ENCODE assay signal across 27 cellular contexts in the genomic region with DNA sequence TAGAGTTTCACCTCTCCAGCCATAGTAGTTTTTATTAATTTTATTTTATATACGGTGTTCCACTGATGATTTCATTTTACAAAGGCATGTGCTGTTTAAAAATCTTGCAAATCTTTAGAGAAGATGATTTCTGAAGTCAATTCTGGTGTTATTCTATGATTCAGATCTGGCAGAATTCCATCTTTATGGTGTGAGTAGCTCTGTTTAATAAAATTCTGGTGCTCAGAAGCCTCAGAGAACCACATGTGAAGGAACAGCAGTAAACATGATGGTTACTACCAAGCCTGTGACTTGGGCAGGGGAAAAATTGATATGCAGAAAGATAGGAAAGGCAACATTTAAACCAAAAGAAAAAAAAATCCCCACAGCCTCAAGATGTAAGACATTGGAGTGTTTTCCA.
DNase-seq lines count a peak whose midpoint lies in the region; ATAC-seq and TF ChIP-seq lines count a peak whose summit lies in the region.
"Had no signal": no experiment of that assay in that cellular context is flagged by ENCODE, and none has a peak within 500 bp of the region (broad histone marks: within the 10 kb centered on the region; RNA-seq: fewer than 3 reads in every experiment).

No MANE protein-coding gene starts in this region.

- DNase-seq in GM04504 (ENCODE audit: low read depth) (peak; percentile 18), SK-N-SH (no peak), fibroblast of mammary gland (ENCODE audit: low read depth) (peak; percentile 44), skeletal muscle cell (ENCODE audit: low read depth) (peak; percentile 20), NCI-H69 (lab: John Stamatoyannopoulos, UW) (no peak), dedifferentiated amniotic fluid mesenchymal stem cell (ENCODE audit: extremely low spot score) (no peak)
- DNase-seq: activated CD4-positive, alpha-beta memory T cell treated with anti-CD3 and anti-CD28 coated beads for 36 hours; activated CD8-positive, alpha-beta memory T cell treated with anti-CD3 and anti-CD28 coated beads, Interleukin-2, amount 50 U/mL, for 4 hours; activated naive CD4-positive, alpha-beta T cell treated with anti-CD3 and anti-CD28 coated beads, Interleukin-2, amount 50 U/mL, for 16 hours; anterior cingulate cortex; CD4-positive, CD25-positive, alpha-beta regulatory T cell; esophagus squamous epithelium; H7; heart left ventricle; MG63; NCI-H1105 treated with DMSO at 0.1 percent for 48 hours; NCI-H1930; right lobe of liver; SJCRH30; stimulated activated CD4-positive, alpha-beta T cell treated with anti-CD3 and anti-CD28 coated beads, Interleukin-15, amount 100 ng/mL, for 24 hours; stimulated activated naive CD8-positive, alpha-beta T cell treated with anti-CD3 and anti-CD28 coated beads, Interleukin-15, Interleukin-2, amounts not matched to agents 100 U/mL and 50 U/mL, for 24 hours; T-helper 1 cell; uterus had no signal

- H3F3A ChIP-seq in SK-N-SH (replicated peaks; ENCODE audit: insufficient read depth), result peaks cover 47% of the 10 kb centered on the region

- WGBS in SK-N-SH (ENCODE audit: low lambda C conversion rate), result 31% methylated on average over 1 of the region's 1 CpG

- TF ChIP-seq CTCF in SK-N-SH (IDR thresholded peaks at IDR 0.05) (no peak), fibroblast of mammary gland (conservative IDR thresholded peaks at IDR 0.05; ENCODE audit: control insufficient read depth, insufficient read depth, low read depth, low read length) (no peak)

- peak overlapping the region in 1 of 2 experiments; percentile 66; a peak in 2 of 4 replicates for H3K27ac ChIP-seq in SK-N-SH (ENCODE audit: low read depth in 2 of 2, low read length in 1 of 2)
- H3K27ac ChIP-seq: esophagus squamous epithelium, heart left ventricle, right lobe of liver, SJCRH30, thoracic aorta had no signal

- H3K4me2 ChIP-seq in SK-N-SH, result peak overlapping the region; percentile 1; the same call in 1 of the 2 replicates

- no peak for ATAC-seq in HG03457 (IDR thresholded peaks at IDR 0.05; ENCODE audit: unreplicated experiment)
- no peak for ATAC-seq in GM21381 (IDR thresholded peaks at IDR 0.05; ENCODE audit: unreplicated experiment)
- ATAC-seq: heart left ventricle; right lobe of liver; stimulated activated naive CD8-positive, alpha-beta T cell treated with anti-CD3 and anti-CD28 coated beads, Interleukin-15, Interleukin-2, amounts not matched to agents 100 U/mL and 50 U/mL, for 24 hours had no signal

- no peaks in the 10 kb centered on the region for H4K20me1 ChIP-seq in SK-N-SH (ENCODE audit: insufficient read depth)

- CTCF ChIA-PET in SK-N-SH (lab: Yijun Ruan, JAX), result no interaction called here

- H3K9me2 ChIP-seq in SK-N-SH, result no peaks in the 10 kb centered on the region

- peaks cover 0 to 7% of the 10 kb centered on the region in 2 experiments; a peak in 1 of 4 replicates for H3K4me1 ChIP-seq in SK-N-SH (ENCODE audit: control insufficient read depth in 1 of 2, insufficient read depth in 2 of 2, low read depth in 1 of 2, low read length in 1 of 2)
- H3K4me1 ChIP-seq: esophagus squamous epithelium, heart left ventricle, right lobe of liver, SJCRH30, uterus had no signal

- no peak overlapping the region for H2AFZ ChIP-seq in SK-N-SH (ENCODE audit: low read depth)

- peaks cover 0 to 95% of the 10 kb centered on the region in 2 experiments for H3K36me3 ChIP-seq in SK-N-SH (replicated peaks in 1 of 2; ENCODE audit: control insufficient read depth in 1 of 2, insufficient read depth in 2 of 2, low read length in 1 of 2)
- H3K36me3 ChIP-seq: esophagus squamous epithelium, heart left ventricle, MG63, right lobe of liver, SJCRH30, thoracic aorta, uterus had no signal

- no peaks in the 10 kb centered on the region for H3K27me3 ChIP-seq in SK-N-SH (ENCODE audit: insufficient read depth)
- H3K27me3 ChIP-seq: esophagus squamous epithelium, heart left ventricle, MG63, right lobe of liver, SJCRH30, uterus had no signal

- H3K4me3 ChIP-seq in SK-N-SH (ENCODE audit: low read depth in 2 of 2, low read length in 1 of 2), result no peak overlapping the region
- H3K4me3 ChIP-seq in fibroblast of mammary gland (ENCODE audit: control insufficient read depth, low read depth, low read length), result no peak overlapping the region
- H3K4me3 ChIP-seq in skeletal muscle cell (ENCODE audit: low read depth, low read length), result no peak overlapping the region
- H3K4me3 ChIP-seq: esophagus squamous epithelium, heart left ventricle, lung, MG63, right lobe of liver, SJCRH30, thoracic aorta, uterus had no signal

- H3K9me3 ChIP-seq in SK-N-SH, result peaks cover 21% of the 10 kb centered on the region
- H3K9me3 ChIP-seq: right lobe of liver, uterus had no signal

- POLR2A ChIA-PET in SK-N-SH (lab: Yijun Ruan, JAX), result no interaction called here

- peaks cover 95% of the 10 kb centered on the region for H3K79me2 ChIP-seq in SK-N-SH (ENCODE audit: insufficient read depth)

- no peak overlapping the region for H3K9ac ChIP-seq in SK-N-SH

- TF ChIP-seq EP300 in SK-N-SH (IDR thresholded peaks at IDR 0.05; ENCODE audit: borderline replicate concordance in 1 of 2, low read depth in 1 of 2, low read length in 1 of 2), result no peak

- no peak for TF ChIP-seq RAD21 in SK-N-SH (IDR thresholded peaks at IDR 0.05; ENCODE audit: low read length)

TF ChIP-seq in SK-N-SH, 30 proteins besides CTCF, POLR2A, EP300 and RAD21:
- TF ChIP-seq NFIC (IDR thresholded peaks at IDR 0.05; ENCODE audit: borderline replicate concordance), result no peak
- TF ChIP-seq, protein P1, sequence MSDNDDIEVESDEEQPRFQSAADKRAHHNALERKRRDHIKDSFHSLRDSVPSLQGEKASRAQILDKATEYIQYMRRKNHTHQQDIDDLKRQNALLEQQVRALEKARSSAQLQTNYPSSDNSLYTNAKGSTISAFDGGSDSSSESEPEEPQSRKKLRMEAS (IDR thresholded peaks at IDR 0.05; ENCODE audit: low read depth), result 0 out of 2 replicates have a peak, but pooled peaks have one; percentile 23
- TF ChIP-seq JUND (IDR thresholded peaks at IDR 0.05), result 0 out of 2 replicates have a peak, but pooled peaks have one; percentile 8

Comparison
In these comparisons a context has a peak if more than half of its experiments do, and no peak if none do; other contexts are left out.
1. DNase-seq: peak in GM04504 (single experiment), fibroblast of mammary gland (single experiment) and skeletal muscle cell (single experiment); none in SK-N-SH (single experiment), NCI-H69 (single experiment) and dedifferentiated amniotic fluid mesenchymal stem cell (single experiment).